ENCODE assay signal across 22 cellular contexts in the genomic region with DNA sequence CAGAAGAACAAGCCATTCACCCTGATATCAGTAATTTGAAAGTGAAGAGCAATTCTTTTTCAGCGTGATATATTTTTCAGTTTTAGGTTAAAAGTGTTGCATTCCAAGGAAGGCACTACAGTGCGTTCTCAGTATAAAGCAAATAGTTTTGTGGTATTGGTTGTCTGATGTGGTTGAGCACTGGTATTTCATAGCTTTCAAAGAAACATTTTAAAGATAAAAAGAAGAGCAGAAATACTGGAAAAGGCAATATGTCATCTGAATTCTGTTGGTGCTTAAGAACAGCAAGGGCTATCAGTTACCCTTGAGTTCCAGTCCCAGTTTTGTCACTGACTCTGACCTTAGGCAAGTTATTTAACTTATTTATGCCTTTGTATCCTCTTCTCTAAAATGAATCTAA.
DNase-seq lines count a peak whose midpoint lies in the region; ATAC-seq, FAIRE-seq and TF ChIP-seq lines count a peak whose summit lies in the region.
"Had no signal": no experiment of that assay in that cellular context is flagged by ENCODE, and none has a peak within 500 bp of the region (broad histone marks: within the 10 kb centered on the region; RNA-seq: fewer than 3 reads in every experiment).

No MANE protein-coding gene starts in this region.

- H3K4me3 ChIP-seq in A549 (no peak overlapping the region), OCI-LY7 (ENCODE audit: low read depth, low read length, poor library complexity, severe bottlenecking) (no peak overlapping the region)
- H3K4me3 ChIP-seq: cardiac muscle cell, neural progenitor cell, right atrium auricular region, SJCRH30, transverse colon had no signal

- H3K79me2 ChIP-seq in OCI-LY7 (ENCODE audit: insufficient read depth, low read depth, low read length), result no peaks in the 10 kb centered on the region

- CTCF ChIA-PET in A549 (lab: Yijun Ruan, JAX) (interaction anchor here (1.4 kb wide), 1 partner anchor 15 kb away, joined by 3 read pairs; no protein-coding TSS in a partner anchor), OCI-LY7 (lab: Charles Lee; ENCODE audit: unreplicated experiment) (no interaction called here)

- no peak for TF ChIP-seq POLR2A in A549 (IDR thresholded peaks at IDR 0.05; ENCODE audit: low read length)

- H3K9me3 ChIP-seq in A549, result no peaks in the 10 kb centered on the region
- no peaks in the 10 kb centered on the region for H3K9me3 ChIP-seq in OCI-LY7 (ENCODE audit: low read length)
- H3K9me3 ChIP-seq: right atrium auricular region, SJCRH30, transverse colon had no signal

- no peak for ATAC-seq in A549

- H3K27ac ChIP-seq in A549 (peak overlapping the region; percentile 0 to 83; a peak in 4 of 6 replicates), OCI-LY7 (ENCODE audit: low read depth, low read length, poor library complexity, severe bottlenecking) (no peak overlapping the region)
- H3K27ac ChIP-seq: cardiac muscle cell, neural progenitor cell, right atrium auricular region, SJCRH30 had no signal

- H3K36me3 ChIP-seq in OCI-LY7 (ENCODE audit: insufficient read depth, low read length), result no peaks in the 10 kb centered on the region
- H3K36me3 ChIP-seq: cardiac muscle cell, neural progenitor cell, right atrium auricular region, SJCRH30, transverse colon had no signal

- no peak for TF ChIP-seq CTCF in A549 (IDR thresholded peaks at IDR 0.05)
- no peak for TF ChIP-seq CTCF in OCI-LY7 (conservative IDR thresholded peaks at IDR 0.05; ENCODE audit: low read length)

- H4K20me1 ChIP-seq in OCI-LY7 (ENCODE audit: insufficient read depth, low read length), result no peaks in the 10 kb centered on the region

- BruUV-seq in OCI-LY7 (replicated peaks; lab: Mats Ljungman, UMichigan), result no TSS peak

- no peak overlapping the region for H2AFZ ChIP-seq in OCI-LY7 (ENCODE audit: low read length)
- H2AFZ ChIP-seq: neural progenitor cell had no signal

- no peaks in the 10 kb centered on the region for H3K9me2 ChIP-seq in OCI-LY7 (ENCODE audit: insufficient read depth, low read length)

- peaks cover 72% of the 10 kb centered on the region for H3K4me1 ChIP-seq in A549
- H3K4me1 ChIP-seq in OCI-LY7 (ENCODE audit: insufficient read depth, low read length, poor library complexity, severe bottlenecking), result no peaks in the 10 kb centered on the region
- H3K4me1 ChIP-seq: neural progenitor cell, SJCRH30 had no signal

- TF ChIP-seq EP300 in A549 (IDR thresholded peaks at IDR 0.05), result no peak

- no peak for FAIRE-seq in A549 (lab: Jason Lieb, UNC)
- FAIRE-seq: TTC549 had no signal

- POLR2A ChIA-PET in A549 (lab: Yijun Ruan, JAX), result no interaction called here
- POLR2A ChIA-PET in OCI-LY7 (lab: Charles Lee), result no interaction called here

- 86% methylated on average over 2 of the region's 2 CpGs for whole genome bisulfite sequencing in A549 (ENCODE audit: missing lambda C conversion rate)

- no peak for TF ChIP-seq RAD21 in A549 (conservative IDR thresholded peaks at IDR 0.05 in 1 of 2, IDR thresholded peaks at IDR 0.05 in 1 of 2)

- no peak overlapping the region for H3K4me2 ChIP-seq in A549
- H3K4me2 ChIP-seq in OCI-LY7 (ENCODE audit: low read length), result no peak overlapping the region
- H3K4me2 ChIP-seq: neural progenitor cell had no signal

- DNase-seq in A549 (ENCODE audit: low read depth in 1 of 2, low spot score in 1 of 2) (no peak), LHCN-M2 (ENCODE audit: low read depth) (peak; percentile 58), amniotic epithelial cell (ENCODE audit: low read depth) (peak; percentile 92), iris pigment epithelial cell (ENCODE audit: low read depth) (peak; percentile 85), NCI-H128 (lab: John Stamatoyannopoulos, UW; ENCODE audit: unreplicated experiment) (no peak), OCI-LY7 (ENCODE audit: low spot score) (no peak), NCI-H748 (lab: John Stamatoyannopoulos, UW; ENCODE audit: unreplicated experiment) (no peak), cerebellum (ENCODE audit: low spot score) (no peak)
- DNase-seq: activated CD4-positive, alpha-beta T cell treated with anti-CD3 and anti-CD28 coated beads, Interleukin-2, amount 50 U/mL, for 1 hour; activated naive CD4-positive, alpha-beta T cell treated with anti-CD3 and anti-CD28 coated beads, Interleukin-2, amount 50 U/mL, for 16 hours; activated T-cell treated with anti-CD3 and anti-CD28 coated beads, Interleukin-2, amount 50 U/mL, for 1 hour; CD4-positive, CD25-positive, alpha-beta regulatory T cell; hippocampal formation; midbrain; NCI-H2029 treated with DMSO at 0.1 percent for 48 hours; NCI-H524; SJCRH30; transverse colon had no signal

- intact Hi-C loops in OCI-LY7 (cut with micrococcal nuclease; ENCODE audit: unreplicated experiment), result no loop called here

TF ChIP-seq in A549, 52 proteins besides CTCF, POLR2A, EP300 and RAD21:
- TF ChIP-seq NFE2L2 (conservative IDR thresholded peaks at IDR 0.05; ENCODE audit: low read length) (no peak), TFCP2L1 (CRISPR knock-in tag; IDR thresholded peaks at IDR 0.05) (no peak), HMGXB4 (CRISPR knock-in tag; IDR thresholded peaks at IDR 0.05; ENCODE audit: borderline replicate concordance) (no peak), ZFP36 (IDR thresholded peaks at IDR 0.05; ENCODE audit: borderline replicate concordance, partially characterized antibody) (no peak), CHD2 (IDR thresholded peaks at IDR 0.05; ENCODE audit: low read length, partially characterized antibody) (no peak), MAFK (IDR thresholded peaks at IDR 0.05; ENCODE audit: partially characterized antibody) (no peak), HOXA7 (CRISPR knock-in tag; IDR thresholded peaks at IDR 0.05) (no peak), CBX2 (IDR thresholded peaks at IDR 0.05; ENCODE audit: borderline replicate concordance, low read depth) (no peak), ELK1 (IDR thresholded peaks at IDR 0.05; ENCODE audit: low read depth, low read length) (no peak), ZNF302 (CRISPR knock-in tag; IDR thresholded peaks at IDR 0.05) (no peak), NR3C1 (IDR thresholded peaks at IDR 0.05) (no peak), EHF (CRISPR knock-in tag; IDR thresholded peaks at IDR 0.05) (no peak), MAZ (IDR thresholded peaks at IDR 0.05; ENCODE audit: borderline replicate concordance, low read depth, low read length) (no peak), TP53 (CRISPR knock-in tag; IDR thresholded peaks at IDR 0.05) (no peak), HOXB13 (CRISPR knock-in tag; IDR thresholded peaks at IDR 0.05; ENCODE audit: low read depth) (no peak), JUNB (IDR thresholded peaks at IDR 0.05) (no peak), FOXS1 (CRISPR knock-in tag; IDR thresholded peaks at IDR 0.05) (no peak), ZC3H11A (IDR thresholded peaks at IDR 0.05) (no peak)

Comparison
In these comparisons a context has a peak if more than half of its experiments do, and no peak if none do; other contexts are left out.
1. DNase-seq: peak in LHCN-M2 (single experiment), amniotic epithelial cell (single experiment) and iris pigment epithelial cell (single experiment); none in A549 (0 of 2), NCI-H128 (single experiment), OCI-LY7 (single experiment), NCI-H748 (single experiment) and cerebellum (single experiment).